In the genomic region with DNA sequence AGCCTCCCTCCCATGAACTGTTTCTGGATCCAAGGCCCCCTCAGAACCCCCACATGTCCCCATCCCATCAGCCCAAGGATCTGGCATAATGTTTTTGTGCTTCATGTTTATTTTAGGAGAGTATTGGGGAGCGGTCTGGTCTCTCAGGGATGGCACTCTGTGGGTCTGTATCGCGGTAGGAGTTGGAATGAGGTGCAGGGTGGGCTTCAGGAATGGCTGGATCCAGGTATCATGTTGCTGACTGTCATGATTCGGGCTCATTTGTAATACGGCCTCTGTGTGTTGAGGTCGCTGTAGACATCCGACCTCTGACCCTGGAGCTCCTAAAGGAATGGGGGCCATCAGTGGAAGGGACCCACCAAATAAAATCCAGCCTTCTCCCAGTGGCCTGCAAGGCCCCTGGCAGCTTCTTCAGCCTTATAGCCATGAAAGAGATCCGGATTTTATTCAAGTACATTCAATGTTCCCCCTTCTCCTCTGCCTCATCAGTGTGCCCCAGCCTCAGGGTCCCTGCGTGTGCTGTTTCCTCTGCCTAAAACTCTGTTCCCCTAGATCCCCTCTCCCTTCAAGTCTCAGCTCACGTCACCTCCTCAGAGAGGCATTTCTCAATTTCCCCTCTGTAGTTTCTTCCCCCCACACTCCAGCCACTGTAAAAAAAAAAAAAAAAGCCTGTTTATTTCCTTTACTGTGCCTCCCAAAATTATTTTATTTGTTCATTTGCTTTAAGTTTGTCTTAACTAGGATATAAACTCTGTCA, we compare ENCODE assay signal across 9 cellular contexts. TPM values are rescaled to one million over a fixed set of nuclear protein-coding genes. Genes with fewer than 3 reads are reported as not detected.
DNase-seq lines count a peak whose midpoint lies in the region; ATAC-seq, FAIRE-seq and TF ChIP-seq lines count a peak whose summit lies in the region.
"Had no signal": no experiment of that assay in that cellular context is flagged by ENCODE, and none has a peak within 500 bp of the region (broad histone marks: within the 10 kb centered on the region; RNA-seq: fewer than 3 reads in every experiment).

No MANE protein-coding gene starts in this region.

- CTCF ChIA-PET in HEK293T (lab: Yijun Ruan, JAX) = no interaction called here

- H3K36me3 ChIP-seq in DOHH2 (ENCODE audit: control insufficient read depth, low read length) (peaks cover 4% of the 10 kb centered on the region), sigmoid colon (no peaks in the 10 kb centered on the region)

- ATAC-seq in HG03521 (IDR thresholded peaks at IDR 0.05; ENCODE audit: unreplicated experiment) = no peak

- H3K9me2 ChIP-seq in DOHH2 (replicated peaks; ENCODE audit: control insufficient read depth, low read length) = no peaks in the 10 kb centered on the region

- peak overlapping the region; percentile 98 for H3K4me3 Mint-ChIP-seq in dendritic cell treated with granulocyte-macrophage colony-stimulating factor and Interleukin-4, amounts not matched to agents 40 ng/mL and 50 ng/mL, for 4 days

- peak overlapping the region; percentile 96 for H3K27ac Mint-ChIP-seq in dendritic cell treated with granulocyte-macrophage colony-stimulating factor and Interleukin-4, amounts not matched to agents 40 ng/mL and 50 ng/mL, for 4 days

- peaks cover 28% of the 10 kb centered on the region for H3F3A ChIP-seq in DOHH2 (ENCODE audit: control insufficient read depth, insufficient read depth)

- no peak for TF ChIP-seq EP300 in sigmoid colon (IDR thresholded peaks at IDR 0.05)

- H3K4me1 ChIP-seq in DOHH2 (ENCODE audit: control insufficient read depth, low read length) (peaks cover 63% of the 10 kb centered on the region), sigmoid colon (peaks cover 0 to 33% (median 23%) of the 10 kb centered on the region in 4 donors)

- H4K20me1 ChIP-seq in DOHH2 (ENCODE audit: control insufficient read depth, insufficient read depth, low read depth, low read length) = no peaks in the 10 kb centered on the region

- DNase-seq in NB4 (ENCODE audit: low read depth) (peak; percentile 77), sigmoid colon (no peak), HEK293T (ENCODE audit: extremely low spot score) (no peak), D721Med (ENCODE audit: insufficient read length, low spot score) (no peak)

- peaks cover 69% of the 10 kb centered on the region for H3K4me1 Mint-ChIP-seq in dendritic cell treated with granulocyte-macrophage colony-stimulating factor and Interleukin-4, amounts not matched to agents 40 ng/mL and 50 ng/mL, for 4 days (ENCODE audit: low read depth)

- POLR2A ChIA-PET in HEK293T (lab: Yijun Ruan, JAX) = interaction anchor here (1.1 kb wide), 1 partner anchor 150 kb away, joined by 3 read pairs; the partner anchor contains the start of gene THAP8

- H3K79me2 ChIP-seq in DOHH2 (ENCODE audit: control insufficient read depth, low read length) = peaks cover 26% of the 10 kb centered on the region

- no peaks in the 10 kb centered on the region for H3K27me3 Mint-ChIP-seq in dendritic cell treated with granulocyte-macrophage colony-stimulating factor and Interleukin-4, amounts not matched to agents 40 ng/mL and 50 ng/mL, for 4 days

- H3K27ac ChIP-seq in DOHH2 (ENCODE audit: low read depth, low read length) (no peak overlapping the region), sigmoid colon (peak overlapping the region; percentile 68 to 95 (median 84))

- H3K9me3 ChIP-seq in DOHH2 (ENCODE audit: control insufficient read depth, insufficient read depth, low read length) = no peaks in the 10 kb centered on the region
- H3K9me3 ChIP-seq in sigmoid colon = no peaks in the 10 kb centered on the region

- no peak for TF ChIP-seq CTCF in DOHH2 (IDR thresholded peaks at IDR 0.05; ENCODE audit: low read depth, low read length, poor library complexity, severe bottlenecking)
- no peak for TF ChIP-seq CTCF in NB4 (IDR thresholded peaks at IDR 0.05; ENCODE audit: low read depth, low read length)
- TF ChIP-seq CTCF in sigmoid colon (IDR thresholded peaks at IDR 0.05) = no peak
- TF ChIP-seq CTCF in D721Med (IDR thresholded peaks at IDR 0.05; ENCODE audit: insufficient read depth, missing control alignments) = no peak

- intact Hi-C loops in dendritic cell treated with granulocyte-macrophage colony-stimulating factor and Interleukin-4, amounts not matched to agents 40 ng/mL and 50 ng/mL, for 4 days (cut with micrococcal nuclease) = loop anchor here (10.0 kb wide), 1 partner anchor 160 kb away; the partner anchor contains the start of genes IGFLR1, LIN37, PSENEN and U2AF1L4
- intact Hi-C loops in sigmoid colon (cut with DNase I) = no loop called here

- WGBS in sigmoid colon, 2 donors = 81 to 87% methylated on average over 10 of the region's 10 CpGs

- H3K27me3 ChIP-seq in DOHH2 (ENCODE audit: control insufficient read depth, low read length) (no peaks in the 10 kb centered on the region), sigmoid colon (no peaks in the 10 kb centered on the region)

- peaks cover 72% of the 10 kb centered on the region for H3K36me3 Mint-ChIP-seq in dendritic cell treated with granulocyte-macrophage colony-stimulating factor and Interleukin-4, amounts not matched to agents 40 ng/mL and 50 ng/mL, for 4 days (ENCODE audit: low read depth)

- TF ChIP-seq POLR2A in NB4 (IDR thresholded peaks at IDR 0.05; ENCODE audit: extremely low read depth, insufficient read length) = no peak
- no peak for TF ChIP-seq POLR2A in sigmoid colon (IDR thresholded peaks at IDR 0.05)

- no peak for FAIRE-seq in D721Med (lab: Jason Lieb, UNC)
- FAIRE-seq: G401.6 had no signal

- H3K9me3 Mint-ChIP-seq in dendritic cell treated with granulocyte-macrophage colony-stimulating factor and Interleukin-4, amounts not matched to agents 40 ng/mL and 50 ng/mL, for 4 days = no peaks in the 10 kb centered on the region

- H3K4me2 ChIP-seq in DOHH2 (ENCODE audit: low read length) = peak overlapping the region; percentile 99

- H3K4me3 ChIP-seq in DOHH2 (ENCODE audit: low read length) (peak overlapping the region; percentile 87), NB4 (ENCODE audit: low read depth, low read length) (no peak overlapping the region), sigmoid colon (no peak overlapping the region)

TF ChIP-seq in HEK293T, 16 proteins besides CTCF, POLR2A, EP300 and RAD21:
- TF ChIP-seq FOXK2 (IDR thresholded peaks at IDR 0.05) (no peak), TARDBP (IDR thresholded peaks at IDR 0.05) (no peak), ELF4 (IDR thresholded peaks at IDR 0.05) (no peak), BHLHE40 (IDR thresholded peaks at IDR 0.05; ENCODE audit: borderline replicate concordance) (no peak), FOXA1 (IDR thresholded peaks at IDR 0.05) (no peak), L3MBTL2 (conservative IDR thresholded peaks at IDR 0.05) (no peak), NFRKB (IDR thresholded peaks at IDR 0.05) (no peak), HDGF (IDR thresholded peaks at IDR 0.05; ENCODE audit: borderline replicate concordance) (no peak), ARNT (IDR thresholded peaks at IDR 0.05) (no peak), SUZ12 (IDR thresholded peaks at IDR 0.05) (no peak), ZNF384 (IDR thresholded peaks at IDR 0.05) (no peak), SP1 (IDR thresholded peaks at IDR 0.05) (no peak), LEF1 (IDR thresholded peaks at IDR 0.05; ENCODE audit: borderline replicate concordance) (no peak), FOXM1 (IDR thresholded peaks at IDR 0.05; ENCODE audit: borderline replicate concordance) (no peak)
- TF ChIP-seq, protein P1, sequence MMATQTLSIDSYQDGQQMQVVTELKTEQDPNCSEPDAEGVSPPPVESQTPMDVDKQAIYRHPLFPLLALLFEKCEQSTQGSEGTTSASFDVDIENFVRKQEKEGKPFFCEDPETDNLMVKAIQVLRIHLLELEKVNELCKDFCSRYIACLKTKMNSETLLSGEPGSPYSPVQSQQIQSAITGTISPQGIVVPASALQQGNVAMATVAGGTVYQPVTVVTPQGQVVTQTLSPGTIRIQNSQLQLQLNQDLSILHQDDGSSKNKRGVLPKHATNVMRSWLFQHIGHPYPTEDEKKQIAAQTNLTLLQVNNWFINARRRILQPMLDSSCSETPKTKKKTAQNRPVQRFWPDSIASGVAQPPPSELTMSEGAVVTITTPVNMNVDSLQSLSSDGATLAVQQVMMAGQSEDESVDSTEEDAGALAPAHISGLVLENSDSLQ (IDR thresholded peaks at IDR 0.05) = no peak

RNA-seq across cellular contexts. Expression of gene HCST, which starts 2.2 kb away (rescaled TPM):
- 1 to 10 TPM in 3 of 4 donors, not detected in 1; 3.5 to 5.8 (median 3.9) TPM for total RNA-seq in sigmoid colon
- 10 to 100 TPM in 2 of 3 donors, 1 to 10 TPM in 1; 2.4 to 36.1 (median 13.9) TPM for polyA plus RNA-seq in sigmoid colon
- total RNA-seq: MCF 10A had no signal

RNA-seq across cellular contexts. Expression of gene TYROBP, which starts 3.6 kb away (rescaled TPM):
- total RNA-seq in sigmoid colon = 100 to 1,000 TPM in 3 of 4 donors, 10 to 100 TPM in 1; 71.5 to 172 (median 126) TPM
- 100 to 1,000 TPM in 2 of 3 donors, 10 to 100 TPM in 1; 95.8 to 211 (median 125) TPM for polyA plus RNA-seq in sigmoid colon
- total RNA-seq: MCF 10A had no signal

RNA-seq across cellular contexts. Expression of gene NFKBID, which starts 4.2 kb away (rescaled TPM):
- total RNA-seq in sigmoid colon = 1 to 10 TPM; 2.5 to 7.8 (median 6.6) TPM
- polyA plus RNA-seq in sigmoid colon = 1 to 10 TPM; 1.2 to 9.6 (median 4.4) TPM

RNA-seq across cellular contexts. Expression of gene LRFN3, which starts 31.7 kb away (rescaled TPM):
- total RNA-seq in sigmoid colon = 1 to 10 TPM; 4.6 to 7.2 (median 6.6) TPM
- 1 to 10 TPM; 5.3 to 9.7 (median 6.0) TPM for polyA plus RNA-seq in sigmoid colon

RNA-seq across cellular contexts. Expression of gene APLP1, which starts 36.1 kb away (rescaled TPM):
- 10 to 100 TPM in 1 of 4 donors, 1 to 10 TPM in 3; 3.6 to 11.3 (median 7.0) TPM for total RNA-seq in sigmoid colon
- polyA plus RNA-seq in sigmoid colon = 1 to 10 TPM in 1 of 3 donors, not detected in 2; 4.4 TPM
